9 cellular contexts compared by ENCODE assay signal in genomic region chr14:24139272-24139934, GRCh38. TPM values are rescaled to one million over a fixed set of nuclear protein-coding genes. Genes with fewer than 3 reads are reported as not detected.
A peak's percentile ranks its signal among the peaks of the same experiment; 100 is the strongest.
DNase-seq lines count a peak whose midpoint lies in the region; ATAC-seq, FAIRE-seq and TF ChIP-seq lines count a peak whose summit lies in the region.
"Had no signal": no experiment of that assay in that cellular context is flagged by ENCODE, and none has a peak within 500 bp of the region (broad histone marks: within the 10 kb centered on the region; RNA-seq: fewer than 3 reads in every experiment).

No MANE protein-coding gene starts in this region.

- H4K91ac ChIP-seq in neuronal stem cell (ENCODE audit: low read depth, low read length, poor library complexity) = no peak overlapping the region

- CTCF ChIA-PET in K562 (lab: Yijun Ruan, JAX; ENCODE audit: low intra/inter-chr PET ratio) = no interaction called here

- peaks cover 19 to 38% (median 25%) of the 10 kb centered on the region in 3 donors for H3K4me1 Mint-ChIP-seq in IgD-negative memory B cell

- H3K27ac Mint-ChIP-seq in IgD-negative memory B cell = peak overlapping the region; percentile 71 to 87 (median 72)

- H3K36me3 Mint-ChIP-seq in IgD-negative memory B cell = peaks cover 5% of the 10 kb centered on the region

- no peaks in the 10 kb centered on the region for H3K9me3 Mint-ChIP-seq in IgD-negative memory B cell

- no peak overlapping the region for H3K18ac ChIP-seq in neuronal stem cell (ENCODE audit: low read length)

- peaks cover 59% of the 10 kb centered on the region for H3K36me3 ChIP-seq in DOHH2 (ENCODE audit: control insufficient read depth, low read length)
- H3K36me3 ChIP-seq in K562 (ENCODE audit: control insufficient read depth, insufficient read depth, low read length) = peaks cover 42% of the 10 kb centered on the region
- peaks cover 29% of the 10 kb centered on the region for H3K36me3 ChIP-seq in neuron (ENCODE audit: insufficient read depth, low read length)
- H3K36me3 ChIP-seq in neuronal stem cell (replicated peaks in 1 of 2; ENCODE audit: control insufficient read depth in 2 of 2, insufficient read depth in 2 of 2, low read length in 2 of 2) = peaks cover 25 to 51% of the 10 kb centered on the region in 2 donors

- H2BK15ac ChIP-seq in neuronal stem cell (ENCODE audit: low read length) = no peak overlapping the region

- H2BK120ac ChIP-seq in neuronal stem cell (ENCODE audit: low read depth, low read length) = no peak overlapping the region

- POLR2A ChIA-PET in K562 (lab: Yijun Ruan, JAX) = interaction anchor here (1.1 to 1.5 kb wide), 2 partner anchors 46 to 1045 kb away, joined by 3 to 4 read pairs; partner anchors contain the start of gene PCK2

- FAIRE-seq in K562 (lab: Jason Lieb, UNC) = no peak

- no peaks in the 10 kb centered on the region for H3K9me1 ChIP-seq in K562 (ENCODE audit: control insufficient read depth, insufficient read depth, low read length)

- H3K4me2 ChIP-seq in DOHH2 (ENCODE audit: low read length) (peak overlapping the region; percentile 79), K562 (ENCODE audit: insufficient read depth, low read length) (no peak overlapping the region), neuronal stem cell (ENCODE audit: insufficient read depth, low read length, poor library complexity, severe bottlenecking) (no peak overlapping the region)

- ATAC-seq in K562 = no peak
- no peak for ATAC-seq in GM19035 (IDR thresholded peaks at IDR 0.05; ENCODE audit: unreplicated experiment)
- ATAC-seq in GM18498 (IDR thresholded peaks at IDR 0.05; ENCODE audit: unreplicated experiment) = no peak

- intact Hi-C loops in K562 (cut with micrococcal nuclease) = no loop called here

- no peak overlapping the region for H3K23ac ChIP-seq in neuronal stem cell (ENCODE audit: low read depth, low read length, poor library complexity)

- no peak overlapping the region for H2BK5ac ChIP-seq in neuronal stem cell (ENCODE audit: low read length)

- TF ChIP-seq CTCF in DOHH2 (IDR thresholded peaks at IDR 0.05; ENCODE audit: low read depth, low read length, poor library complexity, severe bottlenecking) (no peak), K562 (IDR thresholded peaks at IDR 0.05 in 2 of 3, conservative IDR thresholded peaks at IDR 0.05 in 1 of 3; ENCODE audit: insufficient read depth in 2 of 3, low read depth in 1 of 3, low read length in 3 of 3) (no peak)

- no peak for TF ChIP-seq RAD21 in K562 (CRISPR knock-in tag; conservative IDR thresholded peaks at IDR 0.05 in 1 of 2, IDR thresholded peaks at IDR 0.05 in 1 of 2)

- H3K9ac ChIP-seq in K562 (ENCODE audit: insufficient read depth in 1 of 2, low read depth in 2 of 2, low read length in 2 of 2) (no peak overlapping the region), neuronal stem cell (ENCODE audit: low read depth, low read length, poor library complexity) (no peak overlapping the region)

- no peaks in the 10 kb centered on the region for H3K27me3 ChIP-seq in DOHH2 (ENCODE audit: control insufficient read depth, low read length)
- H3K27me3 ChIP-seq in K562 (ENCODE audit: control insufficient read depth in 2 of 2, insufficient read depth in 2 of 2, low read length in 2 of 2) = no peaks in the 10 kb centered on the region
- H3K27me3 ChIP-seq in neuron (ENCODE audit: insufficient read depth, low read length) = no peaks in the 10 kb centered on the region
- H3K27me3 ChIP-seq in neuronal stem cell (ENCODE audit: control insufficient read depth in 3 of 3, insufficient read depth in 3 of 3, low read depth in 1 of 3, low read length in 3 of 3) = no peaks in the 10 kb centered on the region

- H3K27ac ChIP-seq in DOHH2 (ENCODE audit: low read depth, low read length) (no peak overlapping the region), K562 (ENCODE audit: extremely low read depth, low read depth, low read length) (no peak overlapping the region), neuronal stem cell (replicated peaks; ENCODE audit: low read length) (no peak overlapping the region)

- TF ChIP-seq EP300 in K562 (IDR thresholded peaks at IDR 0.05; ENCODE audit: low read length) = no peak

- no peaks in the 10 kb centered on the region for H3K9me2 ChIP-seq in DOHH2 (replicated peaks; ENCODE audit: control insufficient read depth, low read length)

- H2AFZ ChIP-seq in K562 (ENCODE audit: low read depth, low read length) = no peak overlapping the region
- H2AFZ ChIP-seq in neuron (ENCODE audit: low read depth, low read length) = no peak overlapping the region
- H2AFZ ChIP-seq in neuronal stem cell (ENCODE audit: low read length) = no peak overlapping the region

- in situ Hi-C loops in K562 (cut with MboI) = no loop called here

- no peak overlapping the region for H2AK5ac ChIP-seq in neuronal stem cell (ENCODE audit: low read depth, low read length)

- H3K14ac ChIP-seq in neuronal stem cell (ENCODE audit: low read length) = no peak overlapping the region

- TF ChIP-seq POLR2A in K562 (conservative IDR thresholded peaks at IDR 0.05) = no peak

- H3K4me1 ChIP-seq in DOHH2 (ENCODE audit: control insufficient read depth, low read length) (peaks cover 34% of the 10 kb centered on the region), K562 (replicated peaks in 1 of 2; ENCODE audit: control insufficient read depth in 2 of 2, insufficient read depth in 2 of 2, low read length in 2 of 2) (peaks cover 23 to 41% of the 10 kb centered on the region in 2 experiments; a peak in 4 of 5 replicates), neuron (ENCODE audit: insufficient read depth, low read length) (peaks cover 18% of the 10 kb centered on the region), neuronal stem cell (ENCODE audit: control insufficient read depth in 2 of 2, insufficient read depth in 1 of 2, low read depth in 1 of 2, low read length in 2 of 2) (peaks cover 12 to 14% of the 10 kb centered on the region in 2 donors)

- WGBS in K562 (ENCODE audit: insufficient coverage, low coverage, missing lambda C conversion rate) = 73% methylated on average over 8 of the region's 9 CpGs
- WGBS in neuronal stem cell (ENCODE audit: extremely low coverage in 2 of 2, insufficient read length in 2 of 2, insufficient replicate concordance in 1 of 2), 2 donors = no CpG with 5 or more reads among the region's 9 CpGs

- H3K79me2 ChIP-seq in DOHH2 (ENCODE audit: control insufficient read depth, low read length) = peaks cover 38% of the 10 kb centered on the region
- H3K79me2 ChIP-seq in K562 (ENCODE audit: control insufficient read depth, insufficient read depth, low read length) = peaks cover 25% of the 10 kb centered on the region

- H3K4me3 ChIP-seq in DOHH2 (ENCODE audit: low read length) (peak overlapping the region; percentile 97), K562 (no peak overlapping the region), neuron (ENCODE audit: low read length) (peak overlapping the region; percentile 63), neuronal stem cell (ENCODE audit: low read length in 2 of 2) (peak overlapping the region in 1 of 2 donors; percentile 11)

- BruUV-seq in K562 (replicated peaks; lab: Mats Ljungman, UMichigan) = no TSS peak

- peak overlapping the region; percentile 41 to 98 (median 85) for H3K4me3 Mint-ChIP-seq in IgD-negative memory B cell

- H3K27me3 Mint-ChIP-seq in IgD-negative memory B cell = no peaks in the 10 kb centered on the region

- H3F3A ChIP-seq in DOHH2 (ENCODE audit: control insufficient read depth, insufficient read depth) = peaks cover 5% of the 10 kb centered on the region; the same call in 1 of the 2 replicates

- DNase-seq in K562 (ENCODE audit: extremely low read depth in 1 of 4, low spot score in 3 of 4) (no peak), activated gamma-delta T cell (lab: John Stamatoyannopoulos, UW) (no peak), neuronal stem cell (ENCODE audit: low spot score) (no peak)
- DNase-seq: hippocampal formation had no signal

- H2BK12ac ChIP-seq in neuronal stem cell (ENCODE audit: low read length) = no peak overlapping the region

- H3K9me3 ChIP-seq in DOHH2 (ENCODE audit: control insufficient read depth, insufficient read depth, low read length) (no peaks in the 10 kb centered on the region), K562 (replicated peaks; ENCODE audit: control insufficient read depth, insufficient read depth, low read depth, low read length) (no peaks in the 10 kb centered on the region), neuron (ENCODE audit: low read length) (no peaks in the 10 kb centered on the region), neuronal stem cell (replicated peaks in 1 of 2; ENCODE audit: control insufficient read depth in 2 of 2, insufficient read depth in 1 of 2, low read depth in 1 of 2, low read length in 2 of 2) (no peaks in the 10 kb centered on the region)

- peaks cover 7% of the 10 kb centered on the region for H3K79me1 ChIP-seq in neuronal stem cell (ENCODE audit: low read depth, low read length)

- no peaks in the 10 kb centered on the region for H4K20me1 ChIP-seq in DOHH2 (ENCODE audit: control insufficient read depth, insufficient read depth, low read depth, low read length)
- H4K20me1 ChIP-seq in K562 (replicated peaks; ENCODE audit: control insufficient read depth, insufficient read depth, low read length) = no peaks in the 10 kb centered on the region; the same call in 1 of the 2 replicates

- no peak overlapping the region for H4K8ac ChIP-seq in neuronal stem cell (ENCODE audit: low read depth, low read length)

- no peak overlapping the region for H3K4ac ChIP-seq in neuronal stem cell (ENCODE audit: low read length)

RNA-seq across cellular contexts. Expression of gene EMC9, which starts 2.0 kb away (rescaled TPM):
- polyA plus RNA-seq in IgD-negative memory B cell (18.2 TPM), K562 (2011; rRNA removed) (8.1 and 10.0 TPM in 2 replicates), K562 (2014; fragmentation: Illumina TruSeq; extraction: Trizol) (7.3 and 10.0 TPM in 2 replicates), K562 (2014; fragmentation: Nextera tagmentation; extraction: Ambion mirVana) (1 to 10 TPM; 3.1 to 4.5 TPM), K562 (2014; rRNA removed) (12.4 and 13.3 TPM in 2 replicates)
- 18.9 and 44.8 TPM in 2 replicates for total RNA-seq in K562 (2011; cell fraction: chromatin; rRNA removed; ENCODE audit: low replicate concordance)
- total RNA-seq in K562 (2011; cell fraction: nucleolus; rRNA removed) = 39.0 and 39.2 TPM in 2 replicates
- total RNA-seq in K562 (2011; cell fraction: nucleoplasm; rRNA removed) = 21.1 and 29.4 TPM in 2 replicates
- total RNA-seq in K562 (2014; rRNA removed) (13.0 and 15.6 TPM in 2 replicates), K562 (2014; rRNA removed; fragmentation: Illumina TruSeq; extraction: Trizol) (4.1 and 5.7 TPM in 2 replicates), K562 (2015; rRNA removed; fragmentation: Illumina TruSeq; extraction: Trizol) (7.8 and 8.9 TPM in 2 replicates), K562 (2021) (13.2 and 13.3 TPM in 2 replicates)
- 10.1 and 16.0 TPM in 2 replicates for polyA plus RNA-seq in K562 (2011; cell fraction: cytosol; rRNA removed)
- 50.1 and 57.3 TPM in 2 replicates for polyA plus RNA-seq in K562 (2011; cell fraction: nucleus; rRNA removed)
- 11.8 and 22.3 TPM in 2 replicates for polyA plus RNA-seq in K562 (2012)
- 3.2 and 5.0 TPM in 2 replicates for polyA minus RNA-seq in K562 (2011; rRNA and poly(A)+ RNA removed)
- polyA minus RNA-seq in K562 (2011; cell fraction: cytosol; rRNA and poly(A)+ RNA removed) = 3.7 and 4.1 TPM in 2 replicates
- polyA minus RNA-seq in K562 (2011; cell fraction: nucleus; rRNA and poly(A)+ RNA removed) = 11.0 and 16.8 TPM in 2 replicates
- 18.2 TPM for polyA plus RNA-seq in neuronal stem cell (2013, experiment 1 of 2)
- polyA plus RNA-seq in neuronal stem cell (2013, experiment 2 of 2) = 17.6 TPM

RNA-seq across cellular contexts. Expression of gene PSME1, which starts 3.4 kb away (rescaled TPM):
- 804 TPM for polyA plus RNA-seq in IgD-negative memory B cell
- total RNA-seq in K562 (2011; cell fraction: chromatin; rRNA removed; ENCODE audit: low replicate concordance) = 20.8 and 28.8 TPM in 2 replicates
- total RNA-seq in K562 (2011; cell fraction: nucleolus; rRNA removed) = 18.2 and 21.2 TPM in 2 replicates
- total RNA-seq in K562 (2011; cell fraction: nucleoplasm; rRNA removed) = 20.8 and 20.9 TPM in 2 replicates
- 63.9 and 70.9 TPM in 2 replicates for total RNA-seq in K562 (2014; rRNA removed)
- total RNA-seq in K562 (2014; rRNA removed; fragmentation: Illumina TruSeq; extraction: Trizol) = 67.6 and 69.7 TPM in 2 replicates
- total RNA-seq in K562 (2015; rRNA removed; fragmentation: Illumina TruSeq; extraction: Trizol) = 71.4 TPM in 2 replicates
- total RNA-seq in K562 (2021) = 65.6 and 66.9 TPM in 2 replicates
- 20.3 and 28.1 TPM in 2 replicates for polyA plus RNA-seq in K562 (2011; rRNA removed)
- 27.0 and 36.8 TPM in 2 replicates for polyA plus RNA-seq in K562 (2011; cell fraction: cytosol; rRNA removed)
- 52.1 and 61.5 TPM in 2 replicates for polyA plus RNA-seq in K562 (2011; cell fraction: nucleus; rRNA removed)
- 77.8 and 104 TPM in 2 replicates for polyA plus RNA-seq in K562 (2012)
- 67.5 and 74.0 TPM in 2 replicates for polyA plus RNA-seq in K562 (2014; fragmentation: Illumina TruSeq; extraction: Trizol)
- 100 to 1,000 TPM; 163 to 180 TPM for polyA plus RNA-seq in K562 (2014; fragmentation: Nextera tagmentation; extraction: Ambion mirVana)
- 42.4 and 51.2 TPM in 2 replicates for polyA plus RNA-seq in K562 (2014; rRNA removed)
- 11.9 and 15.4 TPM in 2 replicates for polyA minus RNA-seq in K562 (2011; rRNA and poly(A)+ RNA removed)
- 10.9 and 16.8 TPM in 2 replicates for polyA minus RNA-seq in K562 (2011; cell fraction: cytosol; rRNA and poly(A)+ RNA removed)
- polyA minus RNA-seq in K562 (2011; cell fraction: nucleus; rRNA and poly(A)+ RNA removed) = 5.1 and 11.3 TPM in 2 replicates
- polyA plus RNA-seq in neuronal stem cell (2013, experiment 1 of 2) = 61.7 TPM
- polyA plus RNA-seq in neuronal stem cell (2013, experiment 2 of 2) = 61.2 TPM

RNA-seq across cellular contexts. Expression of gene PSME2, which starts 7.0 kb away (rescaled TPM):
- polyA plus RNA-seq in IgD-negative memory B cell (328 TPM), K562 (2011; rRNA removed) (109 and 134 TPM in 2 replicates), K562 (2014; fragmentation: Illumina TruSeq; extraction: Trizol) (161 and 169 TPM in 2 replicates), K562 (2014; fragmentation: Nextera tagmentation; extraction: Ambion mirVana) (100 to 1,000 TPM; 540 to 579 TPM), K562 (2014; rRNA removed) (169 and 208 TPM in 2 replicates)
- 148 and 155 TPM in 2 replicates for total RNA-seq in K562 (2011; cell fraction: chromatin; rRNA removed; ENCODE audit: low replicate concordance)
- 87.5 and 96.2 TPM in 2 replicates for total RNA-seq in K562 (2011; cell fraction: nucleolus; rRNA removed)
- 95.8 and 96.0 TPM in 2 replicates for total RNA-seq in K562 (2011; cell fraction: nucleoplasm; rRNA removed)
- total RNA-seq in K562 (2014; rRNA removed) (130 and 163 TPM in 2 replicates), K562 (2014; rRNA removed; fragmentation: Illumina TruSeq; extraction: Trizol) (150 and 153 TPM in 2 replicates), K562 (2015; rRNA removed; fragmentation: Illumina TruSeq; extraction: Trizol) (159 and 161 TPM in 2 replicates), K562 (2021) (111 and 121 TPM in 2 replicates)
- 55.0 and 57.6 TPM in 2 replicates for polyA plus RNA-seq in K562 (2011; cell fraction: cytosol; rRNA removed)
- polyA plus RNA-seq in K562 (2011; cell fraction: nucleus; rRNA removed) = 277 and 296 TPM in 2 replicates
- polyA plus RNA-seq in K562 (2012) = 158 and 194 TPM in 2 replicates
- polyA minus RNA-seq in K562 (2011; rRNA and poly(A)+ RNA removed) = 50.4 and 50.6 TPM in 2 replicates
- 21.7 and 27.4 TPM in 2 replicates for polyA minus RNA-seq in K562 (2011; cell fraction: cytosol; rRNA and poly(A)+ RNA removed)
- polyA minus RNA-seq in K562 (2011; cell fraction: nucleus; rRNA and poly(A)+ RNA removed) = 28.9 and 47.8 TPM in 2 replicates
- 94.4 TPM for polyA plus RNA-seq in neuronal stem cell (2013, experiment 1 of 2)
- polyA plus RNA-seq in neuronal stem cell (2013, experiment 2 of 2) = 92.0 TPM

RNA-seq across cellular contexts. Expression of gene RNF31, which starts 7.9 kb away (rescaled TPM):
- polyA plus RNA-seq in IgD-negative memory B cell (54.3 TPM), K562 (2011; rRNA removed) (10.4 and 10.9 TPM in 2 replicates), K562 (2014; fragmentation: Illumina TruSeq; extraction: Trizol) (24.3 and 37.9 TPM in 2 replicates), K562 (2014; fragmentation: Nextera tagmentation; extraction: Ambion mirVana) (1 to 10 TPM; 3.1 to 6.1 TPM), K562 (2014; rRNA removed) (28.8 and 33.2 TPM in 2 replicates)
- total RNA-seq in K562 (2011; cell fraction: chromatin; rRNA removed; ENCODE audit: low replicate concordance) = 90.0 and 216 TPM in 2 replicates
- 97.2 and 97.5 TPM in 2 replicates for total RNA-seq in K562 (2011; cell fraction: nucleolus; rRNA removed)
- 62.9 and 73.1 TPM in 2 replicates for total RNA-seq in K562 (2011; cell fraction: nucleoplasm; rRNA removed)
- total RNA-seq in K562 (2014; rRNA removed) (35.7 and 42.0 TPM in 2 replicates), K562 (2014; rRNA removed; fragmentation: Illumina TruSeq; extraction: Trizol) (14.2 and 16.4 TPM in 2 replicates), K562 (2015; rRNA removed; fragmentation: Illumina TruSeq; extraction: Trizol) (19.1 and 19.2 TPM in 2 replicates), K562 (2021) (40.4 and 47.6 TPM in 2 replicates)
- 10.0 and 11.7 TPM in 2 replicates for polyA plus RNA-seq in K562 (2011; cell fraction: cytosol; rRNA removed)
- polyA plus RNA-seq in K562 (2011; cell fraction: nucleus; rRNA removed) = 71.6 and 97.1 TPM in 2 replicates
- 37.4 and 47.4 TPM in 2 replicates for polyA plus RNA-seq in K562 (2012)
- 9.7 and 24.2 TPM in 2 replicates for polyA minus RNA-seq in K562 (2011; rRNA and poly(A)+ RNA removed)
- polyA minus RNA-seq in K562 (2011; cell fraction: cytosol; rRNA and poly(A)+ RNA removed) = 12.1 and 24.3 TPM in 2 replicates
- polyA minus RNA-seq in K562 (2011; cell fraction: nucleus; rRNA and poly(A)+ RNA removed) = 31.6 and 43.9 TPM in 2 replicates
- 50.4 TPM for polyA plus RNA-seq in neuronal stem cell (2013, experiment 1 of 2)
- 45.1 TPM for polyA plus RNA-seq in neuronal stem cell (2013, experiment 2 of 2)

RNA-seq across cellular contexts. Expression of gene FITM1, which starts 8.9 kb away (rescaled TPM):
- polyA plus RNA-seq in IgD-negative memory B cell = 1.1 TPM
- total RNA-seq in K562 (2011; cell fraction: chromatin; rRNA removed; ENCODE audit: low replicate concordance) = 0.44 and 1.00 TPM in 2 replicates
- 0.67 TPM in 1 of 2 replicates, not detected in the other for total RNA-seq in K562 (2011; cell fraction: nucleolus; rRNA removed)
- 0.73 TPM in 1 of 2 replicates, not detected in the other for total RNA-seq in K562 (2011; cell fraction: nucleoplasm; rRNA removed)
- total RNA-seq in K562 (2014; rRNA removed) = 0.09 TPM in 1 of 2 replicates, not detected in the other
- total RNA-seq in K562 (2014; rRNA removed; fragmentation: Illumina TruSeq; extraction: Trizol) = not detected in 2 replicates
- not detected in 2 replicates for total RNA-seq in K562 (2015; rRNA removed; fragmentation: Illumina TruSeq; extraction: Trizol)
- 0.20 TPM in 1 of 2 replicates, not detected in the other for total RNA-seq in K562 (2021)
- 0.11 TPM in 1 of 2 replicates, not detected in the other for polyA plus RNA-seq in K562 (2011; rRNA removed)
- 0.19 and 0.21 TPM in 2 replicates for polyA plus RNA-seq in K562 (2011; cell fraction: cytosol; rRNA removed)
- 0.41 and 0.58 TPM in 2 replicates for polyA plus RNA-seq in K562 (2011; cell fraction: nucleus; rRNA removed)
- 0.15 TPM in 1 of 2 replicates, not detected in the other for polyA plus RNA-seq in K562 (2012)
- not detected in 2 replicates for polyA plus RNA-seq in K562 (2014; fragmentation: Illumina TruSeq; extraction: Trizol)
- polyA plus RNA-seq in K562 (2014; fragmentation: Nextera tagmentation; extraction: Ambion mirVana) = not detected
- polyA plus RNA-seq in K562 (2014; rRNA removed) = 0.20 TPM in 1 of 2 replicates, not detected in the other
- polyA minus RNA-seq in K562 (2011; rRNA and poly(A)+ RNA removed) = 0.27 TPM in 1 of 2 replicates, not detected in the other
- not detected in 2 replicates for polyA minus RNA-seq in K562 (2011; cell fraction: cytosol; rRNA and poly(A)+ RNA removed)
- not detected in 2 replicates for polyA minus RNA-seq in K562 (2011; cell fraction: nucleus; rRNA and poly(A)+ RNA removed)
- polyA plus RNA-seq in neuronal stem cell (2013, experiment 1 of 2) = 0.33 TPM
- polyA plus RNA-seq in neuronal stem cell (2013, experiment 2 of 2) = 0.18 TPM
